Comparison of ENCODE assay signal across 19 cellular contexts in genomic region chr6:29864037-29864795, GRCh38. TPM values are rescaled to one million over a fixed set of nuclear protein-coding genes. Genes with fewer than 3 reads are reported as not detected.
A peak's percentile ranks its signal among the peaks of the same experiment; 100 is the strongest.
DNase-seq lines count a peak whose midpoint lies in the region; ATAC-seq and TF ChIP-seq lines count a peak whose summit lies in the region.
"Had no signal": no experiment of that assay in that cellular context is flagged by ENCODE, and none has a peak within 500 bp of the region (broad histone marks: within the 10 kb centered on the region; RNA-seq: fewer than 3 reads in every experiment).

No MANE protein-coding gene starts in this region.

- H3K4me1 ChIP-seq in HUES64 (ENCODE audit: insufficient read depth, low read length), result no peaks in the 10 kb centered on the region
- H3K4me1 ChIP-seq in upper lobe of right lung, result no peaks in the 10 kb centered on the region
- no peaks in the 10 kb centered on the region for H3K4me1 ChIP-seq in gastrocnemius medialis
- H3K4me1 ChIP-seq: BE2C, SJSA1 had no signal

- peaks cover 18% of the 10 kb centered on the region for H3K27me3 ChIP-seq in HUES64 (ENCODE audit: insufficient read depth, low read length)
- H3K27me3 ChIP-seq in upper lobe of right lung, result peaks cover 11% of the 10 kb centered on the region
- H3K27me3 ChIP-seq in gastrocnemius medialis, result peaks cover 5 to 23% (median 18%) of the 10 kb centered on the region in 3 donors

- peaks cover 36% of the 10 kb centered on the region for H3K27me3 Mint-ChIP-seq in activated T-helper 17 cell treated with anti-CD3 and anti-CD28 coated beads, Interleukin-2, amount 50 U/mL, for 72 hours

- H3K27ac ChIP-seq in HUES64 (ENCODE audit: low read depth, low read length) (no peak overlapping the region), upper lobe of right lung (no peak overlapping the region), gastrocnemius medialis (no peak overlapping the region)
- H3K27ac ChIP-seq: RWPE1, SJSA1 had no signal

- DNase-seq in epithelial cell of proximal tubule (ENCODE audit: low read depth) (peak; percentile 38), kidney tubule cell (ENCODE audit: low spot score) (peak; percentile 45), upper lobe of right lung (no peak), Right ventricle myocardium inferior (ENCODE audit: missing footprints) (no peak), gastrocnemius medialis (no peak)
- DNase-seq: BE2C; CD8-positive, alpha-beta memory T cell; NCI-H1048; NCI-H146; NCI-H226; NCI-H526 treated with DMSO at 0.1 percent for 48 hours; NK-92 treated with Interleukin-12 subunit alpha and Interleukin-12 subunit beta, amount 100 ng/mL, for 24 hours; OCI-M1 had no signal

- whole genome bisulfite sequencing in HUES64, result 59% methylated on average over 23 of the region's 24 CpGs

- H3K36me3 ChIP-seq in HUES64 (ENCODE audit: insufficient read depth, low read length), result no peaks in the 10 kb centered on the region
- no peaks in the 10 kb centered on the region for H3K36me3 ChIP-seq in upper lobe of right lung
- H3K36me3 ChIP-seq in gastrocnemius medialis, result no peaks in the 10 kb centered on the region
- H3K36me3 ChIP-seq: BE2C, SJSA1 had no signal

- no peak overlapping the region for H3K9ac ChIP-seq in HUES64 (ENCODE audit: low read depth, low read length)

- no peaks in the 10 kb centered on the region for H3K9me3 ChIP-seq in HUES64 (ENCODE audit: insufficient read depth, low read depth, low read length)
- H3K9me3 ChIP-seq in upper lobe of right lung, result no peaks in the 10 kb centered on the region
- no peaks in the 10 kb centered on the region for H3K9me3 ChIP-seq in gastrocnemius medialis
- H3K9me3 ChIP-seq: BE2C, SJSA1 had no signal

- H3K36me3 Mint-ChIP-seq in activated T-helper 17 cell treated with anti-CD3 and anti-CD28 coated beads, Interleukin-2, amount 50 U/mL, for 72 hours (ENCODE audit: low read depth), result no peaks in the 10 kb centered on the region

- no peak overlapping the region for H3K27ac Mint-ChIP-seq in activated T-helper 17 cell treated with anti-CD3 and anti-CD28 coated beads, Interleukin-2, amount 50 U/mL, for 72 hours
- H3K27ac Mint-ChIP-seq: CD8-positive, alpha-beta memory T cell had no signal

- no peaks in the 10 kb centered on the region for H3K9me3 Mint-ChIP-seq in activated T-helper 17 cell treated with anti-CD3 and anti-CD28 coated beads, Interleukin-2, amount 50 U/mL, for 72 hours
- H3K9me3 Mint-ChIP-seq: CD8-positive, alpha-beta memory T cell had no signal

- intact Hi-C loops in upper lobe of right lung (cut with DNase I) (no loop called here), Right ventricle myocardium inferior (cut with DNase I) (no loop called here), gastrocnemius medialis (cut with DNase I; ENCODE audit: low total_unique reads) (no loop called here)

- no peaks in the 10 kb centered on the region for H3K4me1 Mint-ChIP-seq in activated T-helper 17 cell treated with anti-CD3 and anti-CD28 coated beads, Interleukin-2, amount 50 U/mL, for 72 hours
- H3K4me1 Mint-ChIP-seq: CD8-positive, alpha-beta memory T cell had no signal

- TF ChIP-seq CTCF in epithelial cell of proximal tubule (conservative IDR thresholded peaks at IDR 0.05; ENCODE audit: low read depth, low read length) (no peak), upper lobe of right lung (IDR thresholded peaks at IDR 0.05) (no peak), gastrocnemius medialis (IDR thresholded peaks at IDR 0.05 in 4 of 5, conservative IDR thresholded peaks at IDR 0.05 in 1 of 5) (no peak)

- no peak overlapping the region for H3K4me3 Mint-ChIP-seq in activated T-helper 17 cell treated with anti-CD3 and anti-CD28 coated beads, Interleukin-2, amount 50 U/mL, for 72 hours
- H3K4me3 Mint-ChIP-seq: CD8-positive, alpha-beta memory T cell had no signal

- in situ Hi-C loops in gastrocnemius medialis (cut with MboI; ENCODE audit: low sequenced_read_pairs in 4 of 4), result no loop called here

- ATAC-seq in upper lobe of right lung (peak; percentile 38), Right ventricle myocardium inferior (no peak), gastrocnemius medialis (no peak)
- ATAC-seq in activated T-helper 17 cell treated with anti-CD3 and anti-CD28 coated beads, Interleukin-2, amount 50 U/mL, for 72 hours (replicated peaks), result no peak
- ATAC-seq: HCT116 had no signal

- no peak for TF ChIP-seq POLR2A in gastrocnemius medialis (IDR thresholded peaks at IDR 0.05)

- peak overlapping the region; percentile 44 for H3K4me3 ChIP-seq in HUES64 (ENCODE audit: low read length)
- no peak overlapping the region for H3K4me3 ChIP-seq in epithelial cell of proximal tubule (ENCODE audit: low read depth, low read length)
- H3K4me3 ChIP-seq in upper lobe of right lung, result no peak overlapping the region
- no peak overlapping the region for H3K4me3 ChIP-seq in gastrocnemius medialis
- H3K4me3 ChIP-seq: SJSA1 had no signal

RNA-seq across cellular contexts. Expression of gene HLA-G, which starts 36.6 kb away (rescaled TPM):
- polyA plus RNA-seq in HUES64 (2013, experiment 1 of 2), result 0.65 TPM
- polyA plus RNA-seq in HUES64 (2013, experiment 2 of 2), result 1.3 TPM
- 0.46 and 0.94 TPM in 2 replicates for total RNA-seq in epithelial cell of proximal tubule
- total RNA-seq in upper lobe of right lung, result 1.6 TPM
- total RNA-seq in Right ventricle myocardium inferior, result not detected
- total RNA-seq in gastrocnemius medialis, result not detected
- total RNA-seq in activated T-helper 17 cell treated with anti-CD3 and anti-CD28 coated beads, Interleukin-2, amount 50 U/mL, for 72 hours, result 1 to 10 TPM in 1 of 2 donors, not detected in 1; 2.5 TPM
- total RNA-seq: SJSA1 had no signal
- polyA plus RNA-seq: AG04450 had no signal

Comparison
In these comparisons a context has a peak if more than half of its experiments do, and no peak if none do; other contexts are left out.
1. DNase-seq: peak in epithelial cell of proximal tubule (single experiment) and kidney tubule cell (single experiment); none in upper lobe of right lung (single experiment), Right ventricle myocardium inferior (single experiment) and gastrocnemius medialis (0 of 2).